Comparison of ENCODE assay signal across 15 cellular contexts in genomic region chr11:24598636-24599035, GRCh38.
DNase-seq lines count a peak whose midpoint lies in the region; ATAC-seq and TF ChIP-seq lines count a peak whose summit lies in the region.
"Had no signal": no experiment of that assay in that cellular context is flagged by ENCODE, and none has a peak within 500 bp of the region (broad histone marks: within the 10 kb centered on the region; RNA-seq: fewer than 3 reads in every experiment).

No MANE protein-coding gene starts in this region.

- H3K9me2 ChIP-seq in PC-9 (ENCODE audit: insufficient read depth) = no peaks in the 10 kb centered on the region

- CTCF ChIA-PET in PC-9 (lab: Charles Lee) = no interaction called here

- no peaks in the 10 kb centered on the region for H3K27me3 ChIP-seq in PC-9 (ENCODE audit: insufficient read depth, low read depth)
- H3K27me3 ChIP-seq: BLaER1 had no signal

- H3K36me3 ChIP-seq in PC-9 (ENCODE audit: low read depth) = no peaks in the 10 kb centered on the region
- H3K36me3 ChIP-seq: BLaER1 had no signal

- H4K20me1 ChIP-seq in PC-9 (ENCODE audit: insufficient read depth) = no peaks in the 10 kb centered on the region
- H4K20me1 ChIP-seq: BLaER1 had no signal

- TF ChIP-seq CTCF in PC-9 (conservative IDR thresholded peaks at IDR 0.05) = no peak

- no peak overlapping the region for H3K4me2 ChIP-seq in PC-9
- H3K4me2 ChIP-seq: BLaER1 had no signal

- intact Hi-C loops in PC-9 (cut with micrococcal nuclease; ENCODE audit: unreplicated experiment) = no loop called here

- POLR2A ChIA-PET in PC-9 (lab: Charles Lee; ENCODE audit: unreplicated experiment) = no interaction called here

- no peak overlapping the region for H2AFZ ChIP-seq in PC-9

- DNase-seq in COR-L47 (lab: John Stamatoyannopoulos, UW) (peak; percentile 25), NCI-H2227 treated with DMSO at 0.1 percent for 48 hours (lab: John Stamatoyannopoulos, UW) (peak; percentile 58), cerebellar cortex (ENCODE audit: low spot score) (peak; percentile 4), left kidney (ENCODE audit: low read depth, low spot score) (peak; percentile 5), PC-9 (no peak), mesenteric fat pad (ENCODE audit: low spot score) (no peak)
- DNase-seq: ACHN; Calu3; CD4-positive, alpha-beta memory T cell; DMS79 treated with DMSO at 0.1 percent for 48 hours; GF-D8; H9 had no signal

- ATAC-seq in HG02678 (IDR thresholded peaks at IDR 0.05; ENCODE audit: unreplicated experiment) = no peak
- ATAC-seq: HepG2 had no signal

- H3F3A ChIP-seq in PC-9 (ENCODE audit: insufficient read depth, low read depth) = no peaks in the 10 kb centered on the region

- no peaks in the 10 kb centered on the region for H3K9me3 ChIP-seq in PC-9 (ENCODE audit: insufficient read depth, low read depth)
- H3K9me3 ChIP-seq: BLaER1 had no signal

- no TSS peak for BruUV-seq in PC-9 (replicated peaks; lab: Mats Ljungman, UMichigan)

- no peak overlapping the region for H3K27ac ChIP-seq in PC-9
- H3K27ac ChIP-seq: BLaER1 had no signal

- H3K4me1 ChIP-seq in PC-9 (replicated peaks; ENCODE audit: insufficient read depth) = no peaks in the 10 kb centered on the region
- H3K4me1 ChIP-seq: BLaER1 had no signal

- no peaks in the 10 kb centered on the region for H3K79me2 ChIP-seq in PC-9 (ENCODE audit: low read depth)

- no peak overlapping the region for H3K4me3 ChIP-seq in PC-9
- H3K4me3 ChIP-seq: BLaER1 had no signal

Comparison
In these comparisons a context has a peak if more than half of its experiments do, and no peak if none do; other contexts are left out.
1. DNase-seq: peak in COR-L47 (single experiment), NCI-H2227 treated with DMSO at 0.1 percent for 48 hours (single experiment), cerebellar cortex (single experiment) and left kidney (single experiment); none in PC-9 (0 of 2) and mesenteric fat pad (single experiment).